ENCODE assay signal across 18 cellular contexts in the genomic region with DNA sequence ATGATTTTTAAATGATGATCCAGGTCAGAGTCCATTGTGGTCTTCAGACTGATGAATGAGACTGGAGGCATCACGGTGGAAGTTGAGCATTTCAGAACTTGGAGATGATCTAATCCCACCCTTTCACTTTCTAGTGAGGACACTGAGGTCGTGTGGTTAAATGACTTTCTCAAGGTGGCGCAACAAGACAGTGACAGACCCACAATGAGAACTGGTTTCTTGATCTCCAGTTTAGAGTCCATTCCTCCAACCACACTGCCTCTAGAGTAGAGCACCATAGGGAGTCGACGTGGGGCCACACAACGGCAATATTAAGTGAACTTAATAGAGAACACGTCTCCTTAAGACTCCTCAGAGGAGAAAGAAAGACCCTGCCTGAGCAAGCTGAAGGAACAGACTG.
DNase-seq lines count a peak whose midpoint lies in the region; ATAC-seq and TF ChIP-seq lines count a peak whose summit lies in the region.
"Had no signal": no experiment of that assay in that cellular context is flagged by ENCODE, and none has a peak within 500 bp of the region (broad histone marks: within the 10 kb centered on the region; RNA-seq: fewer than 3 reads in every experiment).

No MANE protein-coding gene starts in this region.

- ATAC-seq in PC-3 (no peak), GM18861 (IDR thresholded peaks at IDR 0.05; ENCODE audit: unreplicated experiment) (no peak)
- ATAC-seq in stimulated activated effector memory CD8-positive, alpha-beta T cell treated with anti-CD3 and anti-CD28 coated beads, Interleukin-12 subunit alpha, Interleukin-12 subunit beta, amount 100 ng/mL, for 72 hours: no peak
- ATAC-seq: left colon, right cardiac atrium had no signal

- H3K4me1 Mint-ChIP-seq in H9: 0 out of 4 replicates have a peak, but pooled peaks cover 0 to 3% of the 10 kb centered on the region in 2 experiments
- no peaks in the 10 kb centered on the region for H3K4me1 Mint-ChIP-seq in stimulated activated effector memory CD8-positive, alpha-beta T cell treated with anti-CD3 and anti-CD28 coated beads, Interleukin-12 subunit alpha, Interleukin-12 subunit beta, amount 100 ng/mL, for 72 hours

- no peak overlapping the region for H3K23ac ChIP-seq in H9 (ENCODE audit: insufficient read length, low read depth, low read length)

- H3K4me1 ChIP-seq in BLaER1 (peaks cover 12% of the 10 kb centered on the region), H9 (ENCODE audit: insufficient read depth, low read length) (no peaks in the 10 kb centered on the region), PC-3 (ENCODE audit: insufficient read depth, low read length) (0 out of 2 replicates have a peak, but pooled peaks cover 3% of the 10 kb centered on the region), MM.1S (ENCODE audit: low read length) (no peaks in the 10 kb centered on the region)
- H3K4me1 ChIP-seq: Peyer's patch had no signal

- no peak overlapping the region for H2BK12ac ChIP-seq in H9 (ENCODE audit: insufficient read length, low read depth, low read length)

- no peak overlapping the region for H3K9ac ChIP-seq in BLaER1
- no peak overlapping the region for H3K9ac ChIP-seq in H9 (ENCODE audit: extremely low read depth, insufficient read length, low read length)
- H3K9ac ChIP-seq in PC-3 (ENCODE audit: low read length): no peak overlapping the region
- H3K9ac ChIP-seq in MM.1S (ENCODE audit: low read length): no peak overlapping the region

- H3K23me2 ChIP-seq in H9 (ENCODE audit: insufficient read length, low read depth, low read length, poor library complexity, severe bottlenecking): no peaks in the 10 kb centered on the region

- H3K4me3 Mint-ChIP-seq in H9: no peak overlapping the region
- no peak overlapping the region for H3K4me3 Mint-ChIP-seq in stimulated activated effector memory CD8-positive, alpha-beta T cell treated with anti-CD3 and anti-CD28 coated beads, Interleukin-12 subunit alpha, Interleukin-12 subunit beta, amount 100 ng/mL, for 72 hours
- H3K4me3 Mint-ChIP-seq: activated T-helper 1 cell treated with anti-CD3 and anti-CD28 coated beads, Interleukin-12 subunit alpha, Interleukin-12 subunit beta, Interleukin-2, Interleukin-4 antibody, amounts not matched to agents 30 ng/mL and 10 ng/mL and 1 ng/mL, durations not matched to agents 14 hours and 24 hours and 36 hours; B cell had no signal

- H3K4ac ChIP-seq in H9 (ENCODE audit: low read depth, low read length): no peak overlapping the region

- H3T11ph ChIP-seq in H9 (ENCODE audit: low read length): no peak overlapping the region

- no peak overlapping the region for H3K14ac ChIP-seq in H9 (ENCODE audit: insufficient read depth, low read length)

- H3K27ac Mint-ChIP-seq in H9: no peak overlapping the region
- H3K27ac Mint-ChIP-seq in stimulated activated effector memory CD8-positive, alpha-beta T cell treated with anti-CD3 and anti-CD28 coated beads, Interleukin-12 subunit alpha, Interleukin-12 subunit beta, amount 100 ng/mL, for 72 hours: no peak overlapping the region
- H3K27ac Mint-ChIP-seq: activated T-helper 1 cell treated with anti-CD3 and anti-CD28 coated beads, Interleukin-12 subunit alpha, Interleukin-12 subunit beta, Interleukin-2, Interleukin-4 antibody, amounts not matched to agents 30 ng/mL and 10 ng/mL and 1 ng/mL, durations not matched to agents 14 hours and 24 hours and 36 hours; B cell had no signal

- H3K36me3 Mint-ChIP-seq in H9 (ENCODE audit: insufficient read depth in 1 of 3, low read depth in 3 of 3): no peaks in the 10 kb centered on the region
- no peaks in the 10 kb centered on the region for H3K36me3 Mint-ChIP-seq in stimulated activated effector memory CD8-positive, alpha-beta T cell treated with anti-CD3 and anti-CD28 coated beads, Interleukin-12 subunit alpha, Interleukin-12 subunit beta, amount 100 ng/mL, for 72 hours

- H3K18ac ChIP-seq in H9 (ENCODE audit: insufficient read length, low read depth, low read length): no peak overlapping the region

- no peaks in the 10 kb centered on the region for H3F3A ChIP-seq in PC-3 (ENCODE audit: low read length, unreplicated experiment)
- no peaks in the 10 kb centered on the region for H3F3A ChIP-seq in MM.1S (ENCODE audit: insufficient read depth, low read length)

- peaks cover 0 to 4% of the 10 kb centered on the region in 2 experiments; a peak in 1 of 5 replicates for H3K9me3 Mint-ChIP-seq in H9
- no peaks in the 10 kb centered on the region for H3K9me3 Mint-ChIP-seq in stimulated activated effector memory CD8-positive, alpha-beta T cell treated with anti-CD3 and anti-CD28 coated beads, Interleukin-12 subunit alpha, Interleukin-12 subunit beta, amount 100 ng/mL, for 72 hours
- H3K9me3 Mint-ChIP-seq: activated T-helper 1 cell treated with anti-CD3 and anti-CD28 coated beads, Interleukin-12 subunit alpha, Interleukin-12 subunit beta, Interleukin-2, Interleukin-4 antibody, amounts not matched to agents 30 ng/mL and 10 ng/mL and 1 ng/mL, durations not matched to agents 14 hours and 24 hours and 36 hours had no signal

- H3K79me2 ChIP-seq in H9 (ENCODE audit: insufficient read depth, low read length): no peaks in the 10 kb centered on the region
- no peaks in the 10 kb centered on the region for H3K79me2 ChIP-seq in PC-3 (ENCODE audit: low read length)
- no peaks in the 10 kb centered on the region for H3K79me2 ChIP-seq in MM.1S (ENCODE audit: low read length)

- H3K4me2 ChIP-seq in BLaER1: peak overlapping the region; percentile 28; the same call in 1 of the 2 replicates
- no peak overlapping the region for H3K4me2 ChIP-seq in H9 (ENCODE audit: insufficient read depth, insufficient read length, low read length)
- H3K4me2 ChIP-seq in PC-3 (ENCODE audit: low read length): no peak overlapping the region
- H3K4me2 ChIP-seq in MM.1S (ENCODE audit: low read depth, low read length): no peak overlapping the region

- no peak overlapping the region for H2BK120ac ChIP-seq in H9 (ENCODE audit: low read depth, low read length, poor library complexity, severe bottlenecking)

- WGBS in H9 (ENCODE audit: extremely low coverage, insufficient read length, low lambda C conversion rate): no CpG with 5 or more reads among the region's 7 CpGs

- H2AK5ac ChIP-seq in H9 (ENCODE audit: insufficient read length, low read length): no peak overlapping the region

- H3K27ac ChIP-seq in BLaER1 (no peak overlapping the region), H9 (ENCODE audit: insufficient read length, low read depth, low read length) (no peak overlapping the region), PC-3 (ENCODE audit: low read length) (no peak overlapping the region), MM.1S (ENCODE audit: low read length) (no peak overlapping the region)
- H3K27ac ChIP-seq: Peyer's patch, thoracic aorta had no signal

- H3K36me3 ChIP-seq in BLaER1: no peaks in the 10 kb centered on the region
- H3K36me3 ChIP-seq in PC-3 (ENCODE audit: low read depth, low read length): no peaks in the 10 kb centered on the region
- H3K36me3 ChIP-seq in MM.1S (replicated peaks; ENCODE audit: insufficient read depth, low read length): no peaks in the 10 kb centered on the region
- H3K36me3 ChIP-seq: Peyer's patch, thoracic aorta had no signal

- TF ChIP-seq CTCF in H9 (conservative IDR thresholded peaks at IDR 0.05): peak; percentile 12; the same call in 1 of the 3 replicates
- peak; percentile 24; the same call in 1 of the 2 replicates for TF ChIP-seq CTCF in PC-3 (conservative IDR thresholded peaks at IDR 0.05; ENCODE audit: low read depth, low read length)
- no peak for TF ChIP-seq CTCF in fibroblast of pulmonary artery (IDR thresholded peaks at IDR 0.05; ENCODE audit: low read length, missing control alignments)
- no peak for TF ChIP-seq CTCF in MM.1S (IDR thresholded peaks at IDR 0.05; ENCODE audit: low read length)

- H3K4me3 ChIP-seq in BLaER1 (no peak overlapping the region), PC-3 (ENCODE audit: low read length) (no peak overlapping the region), fibroblast of pulmonary artery (replicated peaks; ENCODE audit: low read depth, low read length) (no peak overlapping the region), MM.1S (ENCODE audit: low read length) (no peak overlapping the region)
- H3K4me3 ChIP-seq: Peyer's patch, thoracic aorta had no signal

- H4K20me1 ChIP-seq in BLaER1 (no peaks in the 10 kb centered on the region), H9 (ENCODE audit: control insufficient read depth, insufficient read depth, insufficient read length) (no peaks in the 10 kb centered on the region), PC-3 (ENCODE audit: low read length) (no peaks in the 10 kb centered on the region), MM.1S (ENCODE audit: insufficient read depth, low read length) (no peaks in the 10 kb centered on the region)

- POLR2A ChIA-PET in PC-3 (lab: Charles Lee; ENCODE audit: unreplicated experiment): no interaction called here

- H3K79me1 ChIP-seq in H9 (ENCODE audit: insufficient read depth, low read depth, low read length, poor library complexity, severe bottlenecking): no peaks in the 10 kb centered on the region

- no peaks in the 10 kb centered on the region for H3K27me3 Mint-ChIP-seq in H9 (ENCODE audit: low read depth)
- H3K27me3 Mint-ChIP-seq: B cell had no signal

- H2BK15ac ChIP-seq in H9 (ENCODE audit: low read depth, low read length): no peak overlapping the region

- H3K9me2 ChIP-seq in PC-3 (replicated peaks; ENCODE audit: low read length) (no peaks in the 10 kb centered on the region), MM.1S (replicated peaks; ENCODE audit: insufficient read depth, low read length) (no peaks in the 10 kb centered on the region)

- H3K56ac ChIP-seq in H9 (ENCODE audit: insufficient read length, low read depth, low read length): no peak overlapping the region

- no peaks in the 10 kb centered on the region for H3K9me3 ChIP-seq in BLaER1
- H3K9me3 ChIP-seq in H9 (ENCODE audit: control insufficient read depth, low read depth, low read length): no peaks in the 10 kb centered on the region
- no peaks in the 10 kb centered on the region for H3K9me3 ChIP-seq in PC-3 (ENCODE audit: low read length)
- no peaks in the 10 kb centered on the region for H3K9me3 ChIP-seq in MM.1S (replicated peaks; ENCODE audit: insufficient read depth, low read length)
- H3K9me3 ChIP-seq: Peyer's patch, thoracic aorta had no signal

- H3K27me3 ChIP-seq in BLaER1: no peaks in the 10 kb centered on the region
- no peaks in the 10 kb centered on the region for H3K27me3 ChIP-seq in H9 (ENCODE audit: insufficient read depth, low read length)
- no peaks in the 10 kb centered on the region for H3K27me3 ChIP-seq in PC-3 (ENCODE audit: low read length)
- H3K27me3 ChIP-seq in MM.1S (replicated peaks; ENCODE audit: insufficient read depth, low read length): no peaks in the 10 kb centered on the region
- H3K27me3 ChIP-seq: Peyer's patch had no signal

- no peak overlapping the region for H2BK5ac ChIP-seq in H9 (ENCODE audit: insufficient read length, low read length)

- DNase-seq in H9: no peak
- DNase-seq in PC-3: no peak
- peak; percentile 11 for DNase-seq in fibroblast of pulmonary artery (ENCODE audit: low read depth)
- DNase-seq in stimulated activated effector memory CD8-positive, alpha-beta T cell treated with anti-CD3 and anti-CD28 coated beads, Interleukin-12 subunit alpha, Interleukin-12 subunit beta, amount 100 ng/mL, for 72 hours (ENCODE audit: low spot score in 2 of 2): no peak
- DNase-seq in MM.1S: no peak
- DNase-seq: activated CD4-positive, alpha-beta T cell treated with anti-CD3 and anti-CD28 coated beads, Interleukin-2, amount 50 U/mL, for 48 hours; hypothalamus; IMR-90; left colon; NCI-H1436; NCI-H345; Peyer's patch; right cardiac atrium had no signal

- intact Hi-C loops in PC-3 (cut with micrococcal nuclease): loop anchor here (2.0 to 10.0 kb wide), 5 partner anchors 137 to 1987 kb away; partner anchors contain the start of gene UNC5C

- CTCF ChIA-PET in PC-3 (lab: Charles Lee): no interaction called here

- H2AFZ ChIP-seq in H9 (ENCODE audit: low read length) (no peak overlapping the region), PC-3 (ENCODE audit: low read length) (no peak overlapping the region), MM.1S (ENCODE audit: low read length) (no peak overlapping the region)

- no peak overlapping the region for H4K5ac ChIP-seq in H9 (ENCODE audit: insufficient read length, low read depth, low read length)

- H4K8ac ChIP-seq in H9 (replicated peaks; ENCODE audit: insufficient read length, low read depth, low read length): no peak overlapping the region

- BruUV-seq in PC-3 (replicated peaks; lab: Mats Ljungman, UMichigan): no TSS peak

- H4K91ac ChIP-seq in H9 (ENCODE audit: insufficient read length, low read depth, low read length): no peak overlapping the region

- no peak overlapping the region for H2BK20ac ChIP-seq in H9 (ENCODE audit: low read depth, low read length, poor library complexity, severe bottlenecking)

Comparison
In these comparisons a context has a peak if more than half of its experiments do, and no peak if none do; other contexts are left out.
1. CTCF ChIP-seq: peak in H9 (single experiment) and PC-3 (single experiment); none in fibroblast of pulmonary artery (single experiment) and MM.1S (single experiment).